Comparison of ENCODE assay signal across 27 cellular contexts in genomic region chr2:23326322-23326721, GRCh38.
"Had no signal": no experiment of that assay in that cellular context is flagged by ENCODE, and none has a peak within 500 bp of the region (broad histone marks: within the 10 kb centered on the region; RNA-seq: fewer than 3 reads in every experiment).

No MANE protein-coding gene starts in this region.

- H3K9me3 Mint-ChIP-seq: stimulated activated memory B cell treated with anti-CD40 and anti-IgM and Interleukin-4, amounts not matched to agents 10 μg/mL and 1 μg/mL and 100 μg/mL, for 72 hours; stimulated activated naive B cell treated with anti-CD40 and anti-IgM and Interleukin-4, amounts not matched to agents 10 μg/mL and 1 μg/mL and 100 μg/mL, for 72 hours; stimulated activated naive CD8-positive, alpha-beta T cell treated with anti-CD3 and anti-CD28 coated beads, Interleukin-15, amount 100 ng/mL, for 72 hours; stimulated activated naive CD8-positive, alpha-beta T cell treated with anti-CD3 and anti-CD28 coated beads, Interleukin-15, Interleukin-2, amounts not matched to agents 100 ng/mL and 50 ng/mL, for 24 hours; type B pancreatic cell had no signal

- H3K4me3 ChIP-seq: stomach, suprapubic skin, testis, thoracic aorta, thyroid gland, tibial artery, tibial nerve, transverse colon, upper lobe of left lung, upper lobe of right lung, uterus, vagina had no signal

- H3K9me3 ChIP-seq: stomach, suprapubic skin, testis, thoracic aorta, thyroid gland, tibial artery, tibial nerve, transverse colon, upper lobe of left lung, upper lobe of right lung, uterus, vagina had no signal

- DNase-seq: stimulated activated CD4-positive, alpha-beta T cell treated with anti-CD3 and anti-CD28 coated beads, Interleukin-2, amount 100 ng/mL, for 48 hours; stimulated activated CD4-positive, alpha-beta T cell treated with anti-CD3 and anti-CD28 coated beads, Interleukin-4, amount 100 ng/mL, for 1 hour; stimulated activated CD4-positive, alpha-beta T cell treated with anti-CD3 and anti-CD28 coated beads, Interleukin-4, amount 100 ng/mL, for 24 hours; stimulated activated CD4-positive, alpha-beta T cell treated with anti-CD3 and anti-CD28 coated beads, Interleukin-4, amount 100 ng/mL, for 4 hours; stimulated activated CD8-positive, alpha-beta memory T cell treated with anti-CD3 and anti-CD28 coated beads, Interleukin-4, amount 100 ng/mL, for 48 hours; stimulated activated naive B cell treated with anti-CD40 and anti-IgM and Interleukin-4, amounts not matched to agents 10 μg/mL and 1 μg/mL and 100 μg/mL, for 72 hours; stimulated activated naive CD4-positive, alpha-beta T cell; stimulated activated naive CD4-positive, alpha-beta T cell treated with Interleukin-2 at 50 U/mL for 16 hours; stimulated activated naive CD8-positive, alpha-beta T cell treated with anti-CD3 and anti-CD28 coated beads, Interleukin-15, amount 100 ng/mL, for 72 hours; stimulated activated naive CD8-positive, alpha-beta T cell treated with anti-CD3 and anti-CD28 coated beads, Interleukin-15, Interleukin-2, amounts not matched to agents 100 U/mL and 50 U/mL, for 24 hours; stomach; substantia nigra; testis; thyroid gland; tibial artery; transverse colon; upper lobe of left lung; upper lobe of right lung; uterus had no signal

- H3K27me3 ChIP-seq: testis, thyroid gland, tibial nerve, transverse colon, upper lobe of left lung, uterus, vagina had no signal

- ATAC-seq: stimulated activated effector memory CD8-positive, alpha-beta T cell treated with anti-CD3 and anti-CD28 coated beads, Interleukin-12 subunit alpha, Interleukin-12 subunit beta, amount 100 ng/mL, for 72 hours; stimulated activated memory B cell treated with anti-CD40 and anti-IgM and Interleukin-4, amounts not matched to agents 10 μg/mL and 1 μg/mL and 100 μg/mL, for 72 hours; stimulated activated naive B cell treated with anti-CD40 and anti-IgM and Interleukin-4, amounts not matched to agents 10 μg/mL and 1 μg/mL and 100 μg/mL, for 72 hours; stimulated activated naive CD8-positive, alpha-beta T cell treated with anti-CD3 and anti-CD28 coated beads, Interleukin-15, amount 100 ng/mL, for 72 hours; stimulated activated naive CD8-positive, alpha-beta T cell treated with anti-CD3 and anti-CD28 coated beads, Interleukin-15, Interleukin-2, amounts not matched to agents 100 U/mL and 50 U/mL, for 24 hours; upper lobe of right lung had no signal

- H3K36me3 ChIP-seq: stomach, suprapubic skin, thoracic aorta, thyroid gland, tibial artery, tibial nerve, transverse colon, upper lobe of left lung, upper lobe of right lung, uterus, vagina had no signal

- H3K4me1 Mint-ChIP-seq: stimulated activated effector memory CD8-positive, alpha-beta T cell treated with anti-CD3 and anti-CD28 coated beads, Interleukin-12 subunit alpha, Interleukin-12 subunit beta, amount 100 ng/mL, for 72 hours; stimulated activated memory B cell treated with anti-CD40 and anti-IgM and Interleukin-4, amounts not matched to agents 10 μg/mL and 1 μg/mL and 100 μg/mL, for 72 hours; stimulated activated naive B cell treated with anti-CD40 and anti-IgM and Interleukin-4, amounts not matched to agents 10 μg/mL and 1 μg/mL and 100 μg/mL, for 72 hours; stimulated activated naive CD8-positive, alpha-beta T cell treated with anti-CD3 and anti-CD28 coated beads, Interleukin-15, amount 100 ng/mL, for 72 hours had no signal

- H3K27ac ChIP-seq: stomach, suprapubic skin, testis, thoracic aorta, thyroid gland, tibial artery, tibial nerve, transverse colon, upper lobe of left lung, upper lobe of right lung, uterus, vagina had no signal

- H3K27ac Mint-ChIP-seq: stimulated activated effector memory CD8-positive, alpha-beta T cell treated with anti-CD3 and anti-CD28 coated beads, Interleukin-12 subunit alpha, Interleukin-12 subunit beta, amount 100 ng/mL, for 72 hours; stimulated activated memory B cell treated with anti-CD40 and anti-IgM and Interleukin-4, amounts not matched to agents 10 μg/mL and 1 μg/mL and 100 μg/mL, for 72 hours; stimulated activated naive B cell treated with anti-CD40 and anti-IgM and Interleukin-4, amounts not matched to agents 10 μg/mL and 1 μg/mL and 100 μg/mL, for 72 hours; stimulated activated naive CD8-positive, alpha-beta T cell treated with anti-CD3 and anti-CD28 coated beads, Interleukin-15, amount 100 ng/mL, for 72 hours; stimulated activated naive CD8-positive, alpha-beta T cell treated with anti-CD3 and anti-CD28 coated beads, Interleukin-15, Interleukin-2, amounts not matched to agents 100 ng/mL and 50 ng/mL, for 24 hours; type B pancreatic cell had no signal

- H3K4me3 Mint-ChIP-seq: stimulated activated effector memory CD8-positive, alpha-beta T cell treated with anti-CD3 and anti-CD28 coated beads, Interleukin-12 subunit alpha, Interleukin-12 subunit beta, amount 100 ng/mL, for 72 hours; stimulated activated memory B cell treated with anti-CD40 and anti-IgM and Interleukin-4, amounts not matched to agents 10 μg/mL and 1 μg/mL and 100 μg/mL, for 72 hours; stimulated activated naive B cell treated with anti-CD40 and anti-IgM and Interleukin-4, amounts not matched to agents 10 μg/mL and 1 μg/mL and 100 μg/mL, for 72 hours; stimulated activated naive CD8-positive, alpha-beta T cell treated with anti-CD3 and anti-CD28 coated beads, Interleukin-15, amount 100 ng/mL, for 72 hours; stimulated activated naive CD8-positive, alpha-beta T cell treated with anti-CD3 and anti-CD28 coated beads, Interleukin-15, Interleukin-2, amounts not matched to agents 100 ng/mL and 50 ng/mL, for 24 hours; type B pancreatic cell had no signal

- H3K4me1 ChIP-seq: stomach, suprapubic skin, thyroid gland, tibial artery, transverse colon, upper lobe of left lung, upper lobe of right lung, vagina had no signal

- H3K36me3 Mint-ChIP-seq: stimulated activated effector memory CD8-positive, alpha-beta T cell treated with anti-CD3 and anti-CD28 coated beads, Interleukin-12 subunit alpha, Interleukin-12 subunit beta, amount 100 ng/mL, for 72 hours; stimulated activated memory B cell treated with anti-CD40 and anti-IgM and Interleukin-4, amounts not matched to agents 10 μg/mL and 1 μg/mL and 100 μg/mL, for 72 hours; stimulated activated naive B cell treated with anti-CD40 and anti-IgM and Interleukin-4, amounts not matched to agents 10 μg/mL and 1 μg/mL and 100 μg/mL, for 72 hours; type B pancreatic cell had no signal
